8 cellular contexts compared by ENCODE assay signal in the genomic region with DNA sequence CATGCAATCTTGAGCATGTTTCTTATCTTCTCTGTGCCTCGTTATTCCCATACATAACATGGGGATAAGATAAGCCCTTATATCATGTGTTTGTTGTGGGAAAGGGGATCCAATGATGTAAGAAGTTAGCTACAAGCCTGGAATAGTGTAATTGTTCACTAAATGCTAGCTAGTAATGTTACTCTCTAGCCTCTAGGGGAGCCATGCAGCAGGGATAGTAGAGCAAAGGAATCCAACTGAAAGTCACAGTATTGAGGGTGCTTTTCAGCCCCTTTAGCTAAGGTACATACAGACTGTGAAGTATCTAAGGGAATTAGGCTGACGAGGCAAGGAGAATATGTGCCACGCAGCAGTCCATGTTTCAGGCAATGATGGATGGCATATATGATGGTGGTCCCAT. TPM values are rescaled to one million over a fixed set of nuclear protein-coding genes. Genes with fewer than 3 reads are reported as not detected.
A peak's percentile ranks its signal among the peaks of the same experiment; 100 is the strongest.
DNase-seq lines count a peak whose midpoint lies in the region; ATAC-seq and TF ChIP-seq lines count a peak whose summit lies in the region.

No MANE protein-coding gene starts in this region.

- H3K4me3 ChIP-seq in epithelial cell of esophagus (ENCODE audit: low read length) (no peak overlapping the region), testis (no peak overlapping the region)

- TF ChIP-seq CTCF in epithelial cell of esophagus (IDR thresholded peaks at IDR 0.05; ENCODE audit: insufficient read depth, low read depth, low read length, missing control alignments) (peak; percentile 72), testis (IDR thresholded peaks at IDR 0.05) (peak in 2 of 3 experiments; percentile 35 to 50)

- TF ChIP-seq POLR2A in testis (IDR thresholded peaks at IDR 0.05), result no peak

- peaks cover 43% of the 10 kb centered on the region for H3K4me1 Mint-ChIP-seq in activated naive CD8-positive, alpha-beta T cell (ENCODE audit: low read depth)
- H3K4me1 Mint-ChIP-seq in activated naive CD8-positive, alpha-beta T cell treated with anti-CD3 and anti-CD28 coated beads for 36 hours, result peaks cover 46% of the 10 kb centered on the region

- H3K27me3 Mint-ChIP-seq in activated naive CD8-positive, alpha-beta T cell, result no peaks in the 10 kb centered on the region
- no peaks in the 10 kb centered on the region for H3K27me3 Mint-ChIP-seq in activated naive CD8-positive, alpha-beta T cell treated with anti-CD3 and anti-CD28 coated beads for 36 hours

- peak overlapping the region; percentile 16 for H3K27ac Mint-ChIP-seq in activated naive CD8-positive, alpha-beta T cell
- H3K27ac Mint-ChIP-seq in activated naive CD8-positive, alpha-beta T cell treated with anti-CD3 and anti-CD28 coated beads for 36 hours, result no peak overlapping the region

- H3K9me3 ChIP-seq in testis, result no peaks in the 10 kb centered on the region

- intact Hi-C loops in testis (cut with DNase I; ENCODE audit: low total_unique reads), result no loop called here

- no peaks in the 10 kb centered on the region for H3K9me3 Mint-ChIP-seq in activated naive CD8-positive, alpha-beta T cell (ENCODE audit: low read depth)
- no peaks in the 10 kb centered on the region for H3K9me3 Mint-ChIP-seq in activated naive CD8-positive, alpha-beta T cell treated with anti-CD3 and anti-CD28 coated beads for 36 hours

- H3K27ac ChIP-seq in testis, result no peak overlapping the region

- H3K4me1 ChIP-seq in testis, result no peaks in the 10 kb centered on the region

- H3K4me3 Mint-ChIP-seq in activated naive CD8-positive, alpha-beta T cell, result no peak overlapping the region
- no peak overlapping the region for H3K4me3 Mint-ChIP-seq in activated naive CD8-positive, alpha-beta T cell treated with anti-CD3 and anti-CD28 coated beads for 36 hours

- DNase-seq in activated naive CD8-positive, alpha-beta T cell treated with anti-CD3 and anti-CD28 coated beads for 36 hours, result no peak
- DNase-seq in NCI-H460 (ENCODE audit: extremely low read depth, low read depth) (peak; percentile 31), epithelial cell of esophagus (ENCODE audit: low read depth) (peak; percentile 43), testis (no peak), NCI-H446 treated with DMSO at 0.1 percent for 48 hours (lab: John Stamatoyannopoulos, UW) (no peak)
- DNase-seq in activated T-cell treated with anti-CD3 and anti-CD28 coated beads, Interleukin-2, amount 50 U/mL, for 48 hours, result no peak

- H3K36me3 ChIP-seq in testis (ENCODE audit: low read depth, missing control alignments), result no peaks in the 10 kb centered on the region

- 75 to 81% methylated on average over 3 of the region's 3 CpGs for WGBS in testis, 2 donors

- no peaks in the 10 kb centered on the region for H3K36me3 Mint-ChIP-seq in activated naive CD8-positive, alpha-beta T cell
- H3K36me3 Mint-ChIP-seq in activated naive CD8-positive, alpha-beta T cell treated with anti-CD3 and anti-CD28 coated beads for 36 hours, result no peaks in the 10 kb centered on the region

- no peak for ATAC-seq in HG03469 (IDR thresholded peaks at IDR 0.05; ENCODE audit: unreplicated experiment)

- H3K27me3 ChIP-seq in testis, result no peaks in the 10 kb centered on the region

RNA-seq across cellular contexts. Expression of gene IL23R, which starts 46.9 kb away (rescaled TPM):
- under 1 TPM in 1 of 2 experiments, not detected in 1; 0.08 TPM for total RNA-seq in activated naive CD8-positive, alpha-beta T cell treated with anti-CD3 and anti-CD28 coated beads for 36 hours
- not detected in 2 replicates for total RNA-seq in NCI-H460 (2014; rRNA removed; shearing (Covaris generic))
- polyA plus RNA-seq in NCI-H460 (2014; cell fraction: nucleus; rRNA removed), result not detected in 2 replicates
- total RNA-seq in testis, result 1 to 10 TPM; 2.2 to 2.6 TPM
- polyA plus RNA-seq in testis (ENCODE audit: insufficient read depth, low read depth, low replicate concordance), result 1.5 TPM

Comparison
In these comparisons a context has a peak if more than half of its experiments do, and no peak if none do; other contexts are left out.
1. DNase-seq: peak in NCI-H460 (single experiment) and epithelial cell of esophagus (single experiment); none in activated naive CD8-positive, alpha-beta T cell treated with anti-CD3 and anti-CD28 coated beads for 36 hours (single experiment), testis (single experiment), NCI-H446 treated with DMSO at 0.1 percent for 48 hours (single experiment) and activated T-cell treated with anti-CD3 and anti-CD28 coated beads, Interleukin-2, amount 50 U/mL, for 48 hours (0 of 2).